8 cellular contexts compared by ENCODE assay signal in the genomic region with DNA sequence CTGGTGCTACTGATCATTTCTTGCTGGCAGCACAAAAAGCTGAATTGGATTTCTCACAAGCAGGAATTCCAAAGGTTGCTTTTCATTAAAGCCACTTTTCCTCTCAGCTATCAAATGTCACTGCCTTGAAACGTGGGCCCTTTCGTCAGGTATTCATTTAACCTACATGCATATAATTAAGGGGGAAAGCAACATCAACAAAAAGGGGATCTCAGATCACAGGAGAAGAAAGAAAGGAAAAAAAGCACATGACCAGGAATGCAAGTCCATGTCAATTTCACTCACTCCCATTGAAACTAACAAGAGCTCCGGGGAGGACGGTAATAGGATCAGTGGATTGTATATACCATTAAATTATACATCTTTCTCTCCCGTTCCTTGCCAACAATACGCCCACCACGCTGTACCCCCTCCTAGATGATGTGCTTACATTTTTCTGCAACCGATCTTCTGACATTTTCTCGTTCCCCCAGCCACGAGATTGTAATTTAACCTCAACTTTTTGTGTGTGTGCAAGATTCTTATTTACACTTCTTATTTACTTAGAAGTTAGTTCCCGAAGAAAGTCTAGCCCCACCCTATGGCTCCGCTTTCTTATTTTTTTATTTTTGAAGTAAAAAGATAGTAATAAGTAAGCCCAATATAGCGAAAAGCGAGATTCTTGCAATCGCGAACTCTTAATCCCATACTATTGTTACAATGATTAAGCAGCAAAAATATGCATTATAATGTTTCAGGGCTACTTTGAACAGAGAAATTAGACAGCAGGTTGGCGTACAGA. TPM values are rescaled to one million over a fixed set of nuclear protein-coding genes. Genes with fewer than 3 reads are reported as not detected.
DNase-seq lines count a peak whose midpoint lies in the region; ATAC-seq and TF ChIP-seq lines count a peak whose summit lies in the region.

No MANE protein-coding gene starts in this region.

- H3K27ac Mint-ChIP-seq in Calu3 (ENCODE audit: unreplicated experiment) (peak overlapping the region; percentile 94), neural crest cell (ENCODE audit: unreplicated experiment) (peak overlapping the region; percentile 63)

- TF ChIP-seq CTCF in Calu3 (IDR thresholded peaks at IDR 0.05; ENCODE audit: unreplicated experiment), result no peak
- TF ChIP-seq CTCF in epithelial cell of proximal tubule (conservative IDR thresholded peaks at IDR 0.05; ENCODE audit: low read depth, low read length), result no peak
- TF ChIP-seq CTCF in neural crest cell (conservative IDR thresholded peaks at IDR 0.05), result no peak

- CTCF ChIA-PET in Calu3 (lab: Charles Lee), result interaction anchor here (0.6 to 1.1 kb wide), 2 partner anchors 326 to 716 kb away, joined by 3 read pairs; no protein-coding TSS in a partner anchor

- H3K9me3 Mint-ChIP-seq in Calu3 (ENCODE audit: low read depth, unreplicated experiment) (no peaks in the 10 kb centered on the region), neural crest cell (no peaks in the 10 kb centered on the region)

- H3K4me3 Mint-ChIP-seq in Calu3 (ENCODE audit: low read depth, unreplicated experiment) (peak overlapping the region; percentile 87), neural crest cell (peak overlapping the region; percentile 95)

- H3K4me1 Mint-ChIP-seq in Calu3 (ENCODE audit: low read depth, unreplicated experiment) (peaks cover 16% of the 10 kb centered on the region), neural crest cell (peaks cover 50% of the 10 kb centered on the region)

- BruUV-seq in Calu3 (replicated peaks; lab: Mats Ljungman, UMichigan), result no TSS peak

- ATAC-seq in HG03469 (IDR thresholded peaks at IDR 0.05; ENCODE audit: unreplicated experiment) (no peak), HG03175 (IDR thresholded peaks at IDR 0.05; ENCODE audit: unreplicated experiment) (no peak), HG02840 (IDR thresholded peaks at IDR 0.05; ENCODE audit: low FRiP score, unreplicated experiment) (no peak)

- DNase-seq in Calu3 (no peak), NCI-H526 (lab: John Stamatoyannopoulos, UW) (peak; percentile 11 to 44), epithelial cell of proximal tubule (ENCODE audit: low read depth) (no peak), neural crest cell (ENCODE audit: low read depth, low spot score) (no peak), NOMO-1 treated with DMSO at 0.1 percent for 48 hours (lab: John Stamatoyannopoulos, UW; ENCODE audit: unreplicated experiment) (no peak)

- no peaks in the 10 kb centered on the region for H3K27me3 Mint-ChIP-seq in Calu3 (ENCODE audit: unreplicated experiment)
- no peaks in the 10 kb centered on the region for H3K27me3 Mint-ChIP-seq in neural crest cell (ENCODE audit: low read depth)

- peak overlapping the region; percentile 63 for H3K4me3 ChIP-seq in epithelial cell of proximal tubule (ENCODE audit: low read depth, low read length)

- H3K36me3 Mint-ChIP-seq in Calu3 (ENCODE audit: insufficient read depth, unreplicated experiment) (peaks cover 42% of the 10 kb centered on the region), neural crest cell (ENCODE audit: low read depth) (no peaks in the 10 kb centered on the region)

- intact Hi-C loops in Calu3 (cut with micrococcal nuclease; ENCODE audit: unreplicated experiment), result loop anchor here (5.0 to 10.0 kb wide), 5 partner anchors 57 to 540 kb away; no protein-coding TSS in a partner anchor

RNA-seq across cellular contexts. Expression of a gene that starts 0.7 kb away (rescaled TPM):
- 8.4 and 9.1 TPM in 2 replicates for total RNA-seq in Calu3 (2022)
- 3.2 and 7.7 TPM in 2 replicates for total RNA-seq in epithelial cell of proximal tubule
- 57.3 and 58.1 TPM in 2 replicates for total RNA-seq in neural crest cell

Comparison
In these comparisons a context has a peak if more than half of its experiments do, and no peak if none do; other contexts are left out.
1. DNase-seq: peak in NCI-H526 (2 of 2); none in Calu3 (single experiment), epithelial cell of proximal tubule (single experiment), neural crest cell (single experiment) and NOMO-1 treated with DMSO at 0.1 percent for 48 hours (single experiment).